ENCODE assay signal across 9 cellular contexts in genomic region chr21:46147429-46147828, GRCh38. TPM values are rescaled to one million over a fixed set of nuclear protein-coding genes. Genes with fewer than 3 reads are reported as not detected.
A peak's percentile ranks its signal among the peaks of the same experiment; 100 is the strongest.
DNase-seq lines count a peak whose midpoint lies in the region; ATAC-seq and TF ChIP-seq lines count a peak whose summit lies in the region.
"Not testable (repeated sequence)": the region's sequence is repeated elsewhere in the genome, so short reads cannot be mapped to it uniquely, and the experiment has no call there.
"Had no signal": no experiment of that assay in that cellular context is flagged by ENCODE, and none has a peak within 500 bp of the region (broad histone marks: within the 10 kb centered on the region; RNA-seq: fewer than 3 reads in every experiment).

No MANE protein-coding gene starts in this region.

- not testable (repeated sequence) for H3K27me3 Mint-ChIP-seq in T-helper 2 cell treated with Interferon-gamma antibody and Interleukin-4, amounts not matched to agents 5 μg/mL and 100 μg/mL, for 36 hours (ENCODE audit: low read depth); naive thymus-derived CD8-positive, alpha-beta T cell

- DNase-seq in COLO829 (ENCODE audit: low spot score), result peak; percentile 22
- peak; percentile 13 for DNase-seq in HPDE6-E6E7 (ENCODE audit: extremely low spot score)
- peak; percentile 17 for DNase-seq in NCI-H510A (lab: John Stamatoyannopoulos, UW)
- peak; percentile 29 for DNase-seq in T-helper 2 cell treated with Interferon-gamma antibody and Interleukin-4, amounts not matched to agents 5 μg/mL and 100 μg/mL, for 36 hours (ENCODE audit: low spot score)
- peak; percentile 27 for DNase-seq in activated gamma-delta T cell treated with Interleukin-2 at 50 U/mL for 16 hours
- DNase-seq in fibroblast of pulmonary artery (ENCODE audit: low read depth), result peak; percentile 61
- peak in 8 of 10 donors; percentile 20 to 69 (median 37) for DNase-seq in naive thymus-derived CD8-positive, alpha-beta T cell
- peak; percentile 29 for DNase-seq in stimulated activated CD8-positive, alpha-beta memory T cell treated with anti-CD3 and anti-CD28 coated beads, Interleukin-4, amount 100 ng/mL, for 24 hours (ENCODE audit: low read depth)

- not testable (repeated sequence) for H3K27ac Mint-ChIP-seq in T-helper 2 cell treated with Interferon-gamma antibody and Interleukin-4, amounts not matched to agents 5 μg/mL and 100 μg/mL, for 36 hours; naive thymus-derived CD8-positive, alpha-beta T cell

- not testable (repeated sequence) for ATAC-seq in naive thymus-derived CD8-positive, alpha-beta T cell

- POLR2A ChIA-PET in naive thymus-derived CD8-positive, alpha-beta T cell (lab: Charles Lee), result not testable (repeated sequence)

- H3K4me1 Mint-ChIP-seq in T-helper 2 cell treated with Interferon-gamma antibody and Interleukin-4, amounts not matched to agents 5 μg/mL and 100 μg/mL, for 36 hours (ENCODE audit: low read depth), result peaks cover 11% of the 10 kb centered on the region
- peaks cover 3 to 12% (median 10%) of the 10 kb centered on the region in 4 donors for H3K4me1 Mint-ChIP-seq in naive thymus-derived CD8-positive, alpha-beta T cell

- H3K9me3 Mint-ChIP-seq in T-helper 2 cell treated with Interferon-gamma antibody and Interleukin-4, amounts not matched to agents 5 μg/mL and 100 μg/mL, for 36 hours; naive thymus-derived CD8-positive, alpha-beta T cell: not testable (repeated sequence)

- not testable (repeated sequence) for H3K36me3 Mint-ChIP-seq in T-helper 2 cell treated with Interferon-gamma antibody and Interleukin-4, amounts not matched to agents 5 μg/mL and 100 μg/mL, for 36 hours (ENCODE audit: low read depth); naive thymus-derived CD8-positive, alpha-beta T cell

- H3K4me3 ChIP-seq in fibroblast of pulmonary artery (replicated peaks; ENCODE audit: low read depth, low read length), result not testable (repeated sequence)

- peak; percentile 74 for TF ChIP-seq CTCF in fibroblast of pulmonary artery (IDR thresholded peaks at IDR 0.05; ENCODE audit: low read length, missing control alignments)

- not testable (repeated sequence) for H3K4me3 Mint-ChIP-seq in T-helper 2 cell treated with Interferon-gamma antibody and Interleukin-4, amounts not matched to agents 5 μg/mL and 100 μg/mL, for 36 hours; naive thymus-derived CD8-positive, alpha-beta T cell

RNA-seq across cellular contexts. Expression of gene FTCD, which starts 8.0 kb away (rescaled TPM):
- 1 to 10 TPM; 2.1 to 2.2 TPM for total RNA-seq in naive thymus-derived CD8-positive, alpha-beta T cell
- not detected for polyA plus RNA-seq in naive thymus-derived CD8-positive, alpha-beta T cell
- total RNA-seq: omental fat pad had no signal

RNA-seq across cellular contexts. Expression of gene SPATC1L, which starts 36.8 kb away (rescaled TPM):
- 10 to 100 TPM; 11.2 TPM for total RNA-seq in naive thymus-derived CD8-positive, alpha-beta T cell
- polyA plus RNA-seq in naive thymus-derived CD8-positive, alpha-beta T cell, result 10 to 100 TPM; 13.0 to 20.5 (median 13.6) TPM

RNA-seq across cellular contexts. Expression of gene COL6A2, which starts 49.5 kb away (rescaled TPM):
- 10 to 100 TPM; 91.5 to 98.8 TPM for total RNA-seq in naive thymus-derived CD8-positive, alpha-beta T cell
- polyA plus RNA-seq in naive thymus-derived CD8-positive, alpha-beta T cell, result 10 to 100 TPM in 1 of 3 donors, 1 to 10 TPM in 2; 3.8 to 13.4 (median 8.8) TPM
